ENCODE assay signal across 1 cellular context in the genomic region with DNA sequence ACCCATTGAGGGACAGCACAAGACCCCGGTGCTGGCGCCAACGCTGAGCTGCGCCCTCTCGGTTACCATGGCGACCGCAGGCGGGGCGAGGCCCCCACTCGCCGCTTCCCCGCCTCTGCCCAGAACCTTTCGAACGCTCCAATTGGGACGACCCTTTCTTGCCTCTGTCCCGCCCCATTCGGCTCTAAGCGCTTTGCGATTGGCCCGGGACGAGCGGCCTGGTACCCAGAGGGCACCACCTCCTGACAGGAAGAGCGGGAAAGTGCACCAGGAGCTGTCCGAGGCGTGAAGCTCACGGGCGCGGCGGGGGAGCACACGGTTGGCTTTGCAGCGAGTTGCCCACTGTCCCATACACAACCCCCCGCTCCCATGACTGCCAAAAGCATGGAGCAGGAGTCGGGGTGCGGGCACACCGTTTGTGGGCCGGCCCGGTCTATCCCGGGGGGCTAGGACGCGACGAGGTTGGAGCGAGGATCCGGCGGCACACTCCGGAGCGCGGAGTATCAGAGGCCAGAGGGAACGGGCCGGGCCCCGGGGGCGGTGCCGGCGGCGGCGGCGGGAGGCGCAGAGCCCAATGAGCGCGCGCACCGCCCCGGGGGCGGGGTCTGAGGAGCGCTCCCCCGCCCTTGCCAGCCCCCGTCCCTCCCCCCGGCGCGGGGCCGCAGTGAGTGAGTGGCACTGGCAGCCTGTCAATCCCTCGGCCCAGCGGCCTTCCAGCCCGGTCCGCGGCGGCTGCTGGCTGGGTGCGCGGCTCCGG.
TF ChIP-seq lines count a peak whose summit lies in the region.

No MANE protein-coding gene starts in this region.

TF ChIP-seq in HepG2, 621 proteins besides CTCF, POLR2A, EP300 and RAD21 (continued from another document and continues in another):
- TF ChIP-seq, protein P1, sequence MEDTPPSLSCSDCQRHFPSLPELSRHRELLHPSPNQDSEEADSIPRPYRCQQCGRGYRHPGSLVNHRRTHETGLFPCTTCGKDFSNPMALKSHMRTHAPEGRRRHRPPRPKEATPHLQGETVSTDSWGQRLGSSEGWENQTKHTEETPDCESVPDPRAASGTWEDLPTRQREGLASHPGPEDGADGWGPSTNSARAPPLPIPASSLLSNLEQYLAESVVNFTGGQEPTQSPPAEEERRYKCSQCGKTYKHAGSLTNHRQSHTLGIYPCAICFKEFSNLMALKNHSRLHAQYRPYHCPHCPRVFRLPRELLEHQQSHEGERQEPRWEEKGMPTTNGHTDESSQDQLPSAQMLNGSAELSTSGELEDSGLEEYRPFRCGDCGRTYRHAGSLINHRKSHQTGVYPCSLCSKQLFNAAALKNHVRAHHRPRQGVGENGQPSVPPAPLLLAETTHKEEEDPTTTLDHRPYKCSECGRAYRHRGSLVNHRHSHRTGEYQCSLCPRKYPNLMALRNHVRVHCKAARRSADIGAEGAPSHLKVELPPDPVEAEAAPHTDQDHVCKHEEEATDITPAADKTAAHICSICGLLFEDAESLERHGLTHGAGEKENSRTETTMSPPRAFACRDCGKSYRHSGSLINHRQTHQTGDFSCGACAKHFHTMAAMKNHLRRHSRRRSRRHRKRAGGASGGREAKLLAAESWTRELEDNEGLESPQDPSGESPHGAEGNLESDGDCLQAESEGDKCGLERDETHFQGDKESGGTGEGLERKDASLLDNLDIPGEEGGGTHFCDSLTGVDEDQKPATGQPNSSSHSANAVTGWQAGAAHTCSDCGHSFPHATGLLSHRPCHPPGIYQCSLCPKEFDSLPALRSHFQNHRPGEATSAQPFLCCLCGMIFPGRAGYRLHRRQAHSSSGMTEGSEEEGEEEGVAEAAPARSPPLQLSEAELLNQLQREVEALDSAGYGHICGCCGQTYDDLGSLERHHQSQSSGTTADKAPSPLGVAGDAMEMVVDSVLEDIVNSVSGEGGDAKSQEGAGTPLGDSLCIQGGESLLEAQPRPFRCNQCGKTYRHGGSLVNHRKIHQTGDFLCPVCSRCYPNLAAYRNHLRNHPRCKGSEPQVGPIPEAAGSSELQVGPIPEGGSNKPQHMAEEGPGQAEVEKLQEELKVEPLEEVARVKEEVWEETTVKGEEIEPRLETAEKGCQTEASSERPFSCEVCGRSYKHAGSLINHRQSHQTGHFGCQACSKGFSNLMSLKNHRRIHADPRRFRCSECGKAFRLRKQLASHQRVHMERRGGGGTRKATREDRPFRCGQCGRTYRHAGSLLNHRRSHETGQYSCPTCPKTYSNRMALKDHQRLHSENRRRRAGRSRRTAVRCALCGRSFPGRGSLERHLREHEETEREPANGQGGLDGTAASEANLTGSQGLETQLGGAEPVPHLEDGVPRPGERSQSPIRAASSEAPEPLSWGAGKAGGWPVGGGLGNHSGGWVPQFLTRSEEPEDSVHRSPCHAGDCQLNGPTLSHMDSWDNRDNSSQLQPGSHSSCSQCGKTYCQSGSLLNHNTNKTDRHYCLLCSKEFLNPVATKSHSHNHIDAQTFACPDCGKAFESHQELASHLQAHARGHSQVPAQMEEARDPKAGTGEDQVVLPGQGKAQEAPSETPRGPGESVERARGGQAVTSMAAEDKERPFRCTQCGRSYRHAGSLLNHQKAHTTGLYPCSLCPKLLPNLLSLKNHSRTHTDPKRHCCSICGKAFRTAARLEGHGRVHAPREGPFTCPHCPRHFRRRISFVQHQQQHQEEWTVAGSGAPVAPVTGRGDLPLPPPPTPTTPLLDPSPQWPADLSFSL (CRISPR knock-in tag; IDR thresholded peaks at IDR 0.05): peak; percentile 70; the same call in 1 of the 2 replicates
- 0 out of 2 replicates have a peak, but pooled peaks have one; percentile 47 for TF ChIP-seq ZNF629 (CRISPR knock-in tag; conservative IDR thresholded peaks at IDR 0.05)
- no peak for TF ChIP-seq KAT2B (IDR thresholded peaks at IDR 0.05; ENCODE audit: borderline replicate concordance, low read depth, low read length)
- TF ChIP-seq ADNP (CRISPR knock-in tag; IDR thresholded peaks at IDR 0.05): no peak
- TF ChIP-seq BCL6 (CRISPR knock-in tag; IDR thresholded peaks at IDR 0.05): peak; percentile 62
- TF ChIP-seq, protein P2, sequence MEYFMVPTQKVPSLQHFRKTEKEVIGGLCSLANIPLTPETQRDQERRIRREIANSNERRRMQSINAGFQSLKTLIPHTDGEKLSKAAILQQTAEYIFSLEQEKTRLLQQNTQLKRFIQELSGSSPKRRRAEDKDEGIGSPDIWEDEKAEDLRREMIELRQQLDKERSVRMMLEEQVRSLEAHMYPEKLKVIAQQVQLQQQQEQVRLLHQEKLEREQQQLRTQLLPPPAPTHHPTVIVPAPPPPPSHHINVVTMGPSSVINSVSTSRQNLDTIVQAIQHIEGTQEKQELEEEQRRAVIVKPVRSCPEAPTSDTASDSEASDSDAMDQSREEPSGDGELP (IDR thresholded peaks at IDR 0.05; ENCODE audit: borderline replicate concordance, low read depth): no peak
- TF ChIP-seq RFXAP (CRISPR knock-in tag; IDR thresholded peaks at IDR 0.05; ENCODE audit: borderline replicate concordance): peak; percentile 94
- TF ChIP-seq ZNF557 (CRISPR knock-in tag; IDR thresholded peaks at IDR 0.05): peak; percentile 91
- TF ChIP-seq ASH2L (IDR thresholded peaks at IDR 0.05; ENCODE audit: insufficient read length, low read depth, low read length): peak; percentile 75
- TF ChIP-seq NR2F6 (IDR thresholded peaks at IDR 0.05): 0 out of 2 replicates have a peak, but pooled peaks have one; percentile 10
- TF ChIP-seq NR2F6 (CRISPR knock-in tag; IDR thresholded peaks at IDR 0.05): peak; percentile 49
- TF ChIP-seq SMARCC2 (IDR thresholded peaks at IDR 0.05): no peak
- no peak for TF ChIP-seq SCMH1 (CRISPR knock-in tag; IDR thresholded peaks at IDR 0.05; ENCODE audit: borderline replicate concordance)
- TF ChIP-seq, protein P3, sequence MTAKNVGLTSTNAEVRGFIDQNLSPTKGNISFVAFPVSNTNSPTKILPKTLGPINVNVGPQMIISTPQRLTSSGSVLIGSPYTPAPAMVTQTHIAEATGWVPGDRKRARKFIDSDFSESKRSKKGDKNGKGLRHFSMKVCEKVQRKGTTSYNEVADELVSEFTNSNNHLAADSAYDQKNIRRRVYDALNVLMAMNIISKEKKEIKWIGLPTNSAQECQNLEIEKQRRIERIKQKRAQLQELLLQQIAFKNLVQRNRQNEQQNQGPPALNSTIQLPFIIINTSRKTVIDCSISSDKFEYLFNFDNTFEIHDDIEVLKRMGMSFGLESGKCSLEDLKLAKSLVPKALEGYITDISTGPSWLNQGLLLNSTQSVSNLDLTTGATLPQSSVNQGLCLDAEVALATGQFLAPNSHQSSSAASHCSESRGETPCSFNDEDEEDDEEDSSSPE (CRISPR knock-in tag; IDR thresholded peaks at IDR 0.05): peak; percentile 99
- TF ChIP-seq ZNF678 (CRISPR knock-in tag; IDR thresholded peaks at IDR 0.05): peak; percentile 95
- TF ChIP-seq MTF2 (CRISPR knock-in tag; IDR thresholded peaks at IDR 0.05; ENCODE audit: borderline replicate concordance): no peak
- peak; percentile 94; the same call in 1 of the 2 replicates for TF ChIP-seq ZNF558 (CRISPR knock-in tag; IDR thresholded peaks at IDR 0.05; ENCODE audit: borderline replicate concordance)
- TF ChIP-seq MED1 (CRISPR knock-in tag; IDR thresholded peaks at IDR 0.05): peak; percentile 62
- peak; percentile 97 for TF ChIP-seq ZIK1 (CRISPR knock-in tag; IDR thresholded peaks at IDR 0.05; ENCODE audit: borderline replicate concordance, low read depth)
- TF ChIP-seq, protein P4, sequence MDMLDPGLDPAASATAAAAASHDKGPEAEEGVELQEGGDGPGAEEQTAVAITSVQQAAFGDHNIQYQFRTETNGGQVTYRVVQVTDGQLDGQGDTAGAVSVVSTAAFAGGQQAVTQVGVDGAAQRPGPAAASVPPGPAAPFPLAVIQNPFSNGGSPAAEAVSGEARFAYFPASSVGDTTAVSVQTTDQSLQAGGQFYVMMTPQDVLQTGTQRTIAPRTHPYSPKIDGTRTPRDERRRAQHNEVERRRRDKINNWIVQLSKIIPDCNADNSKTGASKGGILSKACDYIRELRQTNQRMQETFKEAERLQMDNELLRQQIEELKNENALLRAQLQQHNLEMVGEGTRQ (IDR thresholded peaks at IDR 0.05; ENCODE audit: low read depth, low read length): no peak
- TF ChIP-seq, protein P4 (CRISPR knock-in tag; IDR thresholded peaks at IDR 0.05; ENCODE audit: borderline replicate concordance): peak; percentile 25; the same call in 1 of the 2 replicates
- TF ChIP-seq PHB2 (IDR thresholded peaks at IDR 0.05; ENCODE audit: partially characterized antibody): no peak
- no peak for TF ChIP-seq U2AF1 (optimal IDR thresholded peaks at IDR 0.05; ENCODE audit: low read depth, low read length)
- peak; percentile 83 for TF ChIP-seq ZNF264 (CRISPR knock-in tag; IDR thresholded peaks at IDR 0.05)
- peak; percentile 95 for TF ChIP-seq ZNF776 (CRISPR knock-in tag; IDR thresholded peaks at IDR 0.05)
- TF ChIP-seq ZMYM4 (CRISPR knock-in tag; IDR thresholded peaks at IDR 0.05): peak; percentile 97
- TF ChIP-seq TBX3 (IDR thresholded peaks at IDR 0.05; ENCODE audit: borderline replicate concordance): peak; percentile 82
- peak; percentile 95 for TF ChIP-seq ZNF343 (CRISPR knock-in tag; IDR thresholded peaks at IDR 0.05)
- peak; percentile 84; the same call in 1 of the 2 replicates for TF ChIP-seq ZNF83 (CRISPR knock-in tag; IDR thresholded peaks at IDR 0.05; ENCODE audit: borderline replicate concordance)
- TF ChIP-seq ZKSCAN5 (CRISPR knock-in tag; IDR thresholded peaks at IDR 0.05): no peak
- peak; percentile 99 for TF ChIP-seq NRL (CRISPR knock-in tag; IDR thresholded peaks at IDR 0.05; ENCODE audit: borderline replicate concordance)
- peak; percentile 88 for TF ChIP-seq MYNN (CRISPR knock-in tag; IDR thresholded peaks at IDR 0.05; ENCODE audit: low read depth)
- TF ChIP-seq, protein P5, sequence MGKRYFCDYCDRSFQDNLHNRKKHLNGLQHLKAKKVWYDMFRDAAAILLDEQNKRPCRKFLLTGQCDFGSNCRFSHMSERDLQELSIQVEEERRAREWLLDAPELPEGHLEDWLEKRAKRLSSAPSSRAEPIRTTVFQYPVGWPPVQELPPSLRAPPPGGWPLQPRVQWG (CRISPR knock-in tag; IDR thresholded peaks at IDR 0.05; ENCODE audit: borderline replicate concordance, low read depth): no peak
- peak; percentile 98 for TF ChIP-seq ZNF225 (CRISPR knock-in tag; IDR thresholded peaks at IDR 0.05)
- TF ChIP-seq GLI4 (CRISPR knock-in tag; IDR thresholded peaks at IDR 0.05; ENCODE audit: borderline replicate concordance): no peak; the same call in 1 of the 2 replicates
- TF ChIP-seq ZNF792 (CRISPR knock-in tag; IDR thresholded peaks at IDR 0.05): peak; percentile 93
- TF ChIP-seq ATRX (CRISPR knock-in tag; IDR thresholded peaks at IDR 0.05; ENCODE audit: borderline replicate concordance): no peak
- peak; percentile 96 for TF ChIP-seq AHR (CRISPR knock-in tag; IDR thresholded peaks at IDR 0.05)
- no peak for TF ChIP-seq MBD4 (IDR thresholded peaks at IDR 0.05; ENCODE audit: borderline replicate concordance, low read length)
- TF ChIP-seq SSRP1 (CRISPR knock-in tag; IDR thresholded peaks at IDR 0.05): no peak
- peak; percentile 83 for TF ChIP-seq HOXA3 (CRISPR knock-in tag; IDR thresholded peaks at IDR 0.05)
- 0 out of 2 replicates have a peak, but pooled peaks have one; percentile 33 for TF ChIP-seq XBP1 (CRISPR knock-in tag; IDR thresholded peaks at IDR 0.05)
- TF ChIP-seq, protein P6, sequence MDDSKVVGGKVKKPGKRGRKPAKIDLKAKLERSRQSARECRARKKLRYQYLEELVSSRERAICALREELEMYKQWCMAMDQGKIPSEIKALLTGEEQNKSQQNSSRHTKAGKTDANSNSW (CRISPR knock-in tag; IDR thresholded peaks at IDR 0.05; ENCODE audit: borderline replicate concordance): peak; percentile 91
- TF ChIP-seq, protein P7, sequence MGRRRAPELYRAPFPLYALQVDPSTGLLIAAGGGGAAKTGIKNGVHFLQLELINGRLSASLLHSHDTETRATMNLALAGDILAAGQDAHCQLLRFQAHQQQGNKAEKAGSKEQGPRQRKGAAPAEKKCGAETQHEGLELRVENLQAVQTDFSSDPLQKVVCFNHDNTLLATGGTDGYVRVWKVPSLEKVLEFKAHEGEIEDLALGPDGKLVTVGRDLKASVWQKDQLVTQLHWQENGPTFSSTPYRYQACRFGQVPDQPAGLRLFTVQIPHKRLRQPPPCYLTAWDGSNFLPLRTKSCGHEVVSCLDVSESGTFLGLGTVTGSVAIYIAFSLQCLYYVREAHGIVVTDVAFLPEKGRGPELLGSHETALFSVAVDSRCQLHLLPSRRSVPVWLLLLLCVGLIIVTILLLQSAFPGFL (CRISPR knock-in tag; IDR thresholded peaks at IDR 0.05): no peak
- peak; percentile 99 for TF ChIP-seq FOXC1 (CRISPR knock-in tag; IDR thresholded peaks at IDR 0.05; ENCODE audit: borderline replicate concordance)
- TF ChIP-seq, protein P8, sequence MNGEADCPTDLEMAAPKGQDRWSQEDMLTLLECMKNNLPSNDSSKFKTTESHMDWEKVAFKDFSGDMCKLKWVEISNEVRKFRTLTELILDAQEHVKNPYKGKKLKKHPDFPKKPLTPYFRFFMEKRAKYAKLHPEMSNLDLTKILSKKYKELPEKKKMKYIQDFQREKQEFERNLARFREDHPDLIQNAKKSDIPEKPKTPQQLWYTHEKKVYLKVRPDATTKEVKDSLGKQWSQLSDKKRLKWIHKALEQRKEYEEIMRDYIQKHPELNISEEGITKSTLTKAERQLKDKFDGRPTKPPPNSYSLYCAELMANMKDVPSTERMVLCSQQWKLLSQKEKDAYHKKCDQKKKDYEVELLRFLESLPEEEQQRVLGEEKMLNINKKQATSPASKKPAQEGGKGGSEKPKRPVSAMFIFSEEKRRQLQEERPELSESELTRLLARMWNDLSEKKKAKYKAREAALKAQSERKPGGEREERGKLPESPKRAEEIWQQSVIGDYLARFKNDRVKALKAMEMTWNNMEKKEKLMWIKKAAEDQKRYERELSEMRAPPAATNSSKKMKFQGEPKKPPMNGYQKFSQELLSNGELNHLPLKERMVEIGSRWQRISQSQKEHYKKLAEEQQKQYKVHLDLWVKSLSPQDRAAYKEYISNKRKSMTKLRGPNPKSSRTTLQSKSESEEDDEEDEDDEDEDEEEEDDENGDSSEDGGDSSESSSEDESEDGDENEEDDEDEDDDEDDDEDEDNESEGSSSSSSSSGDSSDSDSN (CRISPR knock-in tag; IDR thresholded peaks at IDR 0.05): peak; percentile 69
- TF ChIP-seq, protein P9, sequence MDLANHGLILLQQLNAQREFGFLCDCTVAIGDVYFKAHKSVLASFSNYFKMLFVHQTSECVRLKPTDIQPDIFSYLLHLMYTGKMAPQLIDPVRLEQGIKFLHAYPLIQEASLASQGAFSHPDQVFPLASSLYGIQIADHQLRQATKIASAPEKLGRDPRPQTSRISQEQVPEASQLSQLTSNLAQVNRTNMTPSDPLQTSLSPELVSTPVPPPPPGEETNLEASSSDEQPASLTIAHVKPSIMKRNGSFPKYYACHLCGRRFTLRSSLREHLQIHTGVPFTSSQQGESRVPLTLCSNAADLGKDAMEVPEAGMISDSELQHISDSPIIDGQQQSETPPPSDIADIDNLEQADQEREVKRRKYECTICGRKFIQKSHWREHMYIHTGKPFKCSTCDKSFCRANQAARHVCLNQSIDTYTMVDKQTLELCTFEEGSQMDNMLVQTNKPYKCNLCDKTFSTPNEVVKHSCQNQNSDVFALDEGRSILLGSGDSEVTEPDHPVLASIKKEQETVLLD (CRISPR knock-in tag; IDR thresholded peaks at IDR 0.05; ENCODE audit: low read depth): peak; percentile 56; the same call in 1 of the 2 replicates
- TF ChIP-seq ZNF143 (CRISPR knock-in tag; IDR thresholded peaks at IDR 0.05): peak; percentile 71
- no peak for TF ChIP-seq NFIB (CRISPR knock-in tag; IDR thresholded peaks at IDR 0.05; ENCODE audit: borderline replicate concordance)
- TF ChIP-seq ZFX (CRISPR knock-in tag; IDR thresholded peaks at IDR 0.05; ENCODE audit: low read depth): peak; percentile 85
